Comparison of ENCODE assay signal across 10 cellular contexts in the genomic region with DNA sequence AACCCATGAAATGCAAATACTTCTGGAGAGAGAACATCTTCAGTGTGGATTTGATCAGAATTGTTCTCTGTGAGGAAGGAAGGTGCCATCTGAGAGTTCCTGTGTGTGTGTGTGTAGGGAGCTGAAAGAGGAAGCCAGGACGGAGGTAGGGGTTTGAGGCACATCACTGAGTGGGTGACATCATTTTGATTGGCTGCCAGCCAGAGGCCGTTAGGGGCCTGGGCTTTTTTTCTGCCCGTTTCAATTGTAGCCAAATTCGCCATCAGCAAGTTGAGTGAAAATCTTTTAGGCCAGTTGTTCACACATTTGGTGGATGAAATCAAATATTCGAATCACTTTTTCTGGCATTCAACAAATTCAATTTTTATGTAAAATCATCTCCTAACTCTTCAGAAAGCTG. TPM values are rescaled to one million over a fixed set of nuclear protein-coding genes. Genes with fewer than 3 reads are reported as not detected.
DNase-seq lines count a peak whose midpoint lies in the region; ATAC-seq lines count a peak whose summit lies in the region.
"Had no signal": no experiment of that assay in that cellular context is flagged by ENCODE, and none has a peak within 500 bp of the region (broad histone marks: within the 10 kb centered on the region; RNA-seq: fewer than 3 reads in every experiment).

No MANE protein-coding gene starts in this region.

- no peaks in the 10 kb centered on the region for H3K27me3 ChIP-seq in HUES64 (ENCODE audit: insufficient read depth, low read length)
- H3K27me3 ChIP-seq in NT2/D1 (ENCODE audit: insufficient read depth, insufficient read length) = no peaks in the 10 kb centered on the region
- peaks cover 2% of the 10 kb centered on the region for H3K27me3 ChIP-seq in effector memory CD4-positive, alpha-beta T cell (replicated peaks; ENCODE audit: control insufficient read depth, insufficient read depth, low read length, poor library complexity, severe bottlenecking)

- DNase-seq in CD1c-positive myeloid dendritic cell (ENCODE audit: extremely low spot score) (peak; percentile 20), NT2/D1 (ENCODE audit: low read depth, low spot score) (peak; percentile 54), memory B cell (ENCODE audit: low spot score in 2 of 2) (no peak), DMS114 treated with DMSO at 0.1 percent for 48 hours (lab: John Stamatoyannopoulos, UW; ENCODE audit: unreplicated experiment) (no peak)
- no peak for DNase-seq in effector memory CD4-positive, alpha-beta T cell
- DNase-seq: activated naive CD8-positive, alpha-beta T cell treated with anti-CD3 and anti-CD28 coated beads, Interleukin-2, amount 10 ng/mL, durations not matched to agents 7 days and 5 days had no signal

- peaks cover 10% of the 10 kb centered on the region for H3K9me3 Mint-ChIP-seq in memory B cell

- H3K27ac ChIP-seq in HUES64 (ENCODE audit: low read depth, low read length) = peak overlapping the region; percentile 85
- no peak overlapping the region for H3K27ac ChIP-seq in effector memory CD4-positive, alpha-beta T cell (ENCODE audit: insufficient read depth, low read length, poor library complexity, severe bottlenecking)
- H3K27ac ChIP-seq: skin epidermis had no signal

- H3K36me3 Mint-ChIP-seq in memory B cell = peaks cover 7% of the 10 kb centered on the region
- H3K36me3 Mint-ChIP-seq: activated naive CD8-positive, alpha-beta T cell treated with anti-CD3 and anti-CD28 coated beads, Interleukin-2, amount 10 ng/mL, durations not matched to agents 7 days and 5 days had no signal

- peaks cover 11% of the 10 kb centered on the region for H3K27me3 Mint-ChIP-seq in memory B cell

- H3K4me1 Mint-ChIP-seq in memory B cell = peaks cover 4% of the 10 kb centered on the region

- H3K4me3 ChIP-seq in HUES64 (ENCODE audit: low read length) = no peak overlapping the region
- H3K4me3 ChIP-seq in NT2/D1 (ENCODE audit: insufficient read length, low read depth) = no peak overlapping the region
- H3K4me3 ChIP-seq in effector memory CD4-positive, alpha-beta T cell (ENCODE audit: insufficient read depth, low read depth, low read length, poor library complexity, severe bottlenecking) = no peak overlapping the region
- H3K4me3 ChIP-seq: skin epidermis had no signal

- H3K4me3 Mint-ChIP-seq in memory B cell = no peak overlapping the region
- H3K4me3 Mint-ChIP-seq: activated naive CD8-positive, alpha-beta T cell treated with anti-CD3 and anti-CD28 coated beads, Interleukin-2, amount 10 ng/mL, durations not matched to agents 7 days and 5 days had no signal

- H3K9ac ChIP-seq in HUES64 (ENCODE audit: low read depth, low read length) (peak overlapping the region; percentile 35), NT2/D1 (ENCODE audit: insufficient read length, low read depth) (no peak overlapping the region)

- H3K4me1 ChIP-seq in HUES64 (ENCODE audit: insufficient read depth, low read length) = peaks cover 32% of the 10 kb centered on the region
- no peaks in the 10 kb centered on the region for H3K4me1 ChIP-seq in NT2/D1 (ENCODE audit: insufficient read depth, insufficient read length)
- H3K4me1 ChIP-seq in effector memory CD4-positive, alpha-beta T cell (ENCODE audit: control insufficient read depth, insufficient read depth, low read length, poor library complexity, severe bottlenecking) = no peaks in the 10 kb centered on the region

- H3K36me3 ChIP-seq in HUES64 (ENCODE audit: insufficient read depth, low read length) (no peaks in the 10 kb centered on the region), NT2/D1 (ENCODE audit: insufficient read depth, insufficient read length, low read length) (no peaks in the 10 kb centered on the region)
- H3K36me3 ChIP-seq in effector memory CD4-positive, alpha-beta T cell (ENCODE audit: control insufficient read depth, insufficient read depth, low read length) = no peaks in the 10 kb centered on the region

- H3K27ac Mint-ChIP-seq in memory B cell = no peak overlapping the region
- H3K27ac Mint-ChIP-seq: activated naive CD8-positive, alpha-beta T cell treated with anti-CD3 and anti-CD28 coated beads, Interleukin-2, amount 10 ng/mL, durations not matched to agents 7 days and 5 days had no signal

- WGBS in HUES64 = 18% methylated on average over 5 of the region's 5 CpGs

- ATAC-seq in GM21367 (IDR thresholded peaks at IDR 0.05; ENCODE audit: unreplicated experiment) (peak; percentile 85), memory B cell (ENCODE audit: low read depth) (peak; percentile 41), HG03280 (IDR thresholded peaks at IDR 0.05; ENCODE audit: unreplicated experiment) (no peak)

- H3K9me3 ChIP-seq in HUES64 (ENCODE audit: insufficient read depth, low read depth, low read length) (no peaks in the 10 kb centered on the region), NT2/D1 (ENCODE audit: insufficient read depth, low read length) (no peaks in the 10 kb centered on the region)
- H3K9me3 ChIP-seq in effector memory CD4-positive, alpha-beta T cell (ENCODE audit: control insufficient read depth, low read length) = no peaks in the 10 kb centered on the region

RNA-seq across cellular contexts. Expression of a gene that starts 48.9 kb away (rescaled TPM):
- polyA plus RNA-seq in HUES64 (2013, experiment 1 of 2) = 80.4 TPM
- polyA plus RNA-seq in HUES64 (2013, experiment 2 of 2) = 72.0 TPM

Comparison
In these comparisons a context has a peak if more than half of its experiments do, and no peak if none do; other contexts are left out.
1. DNase-seq: peak in CD1c-positive myeloid dendritic cell (single experiment) and NT2/D1 (single experiment); none in memory B cell (0 of 2), DMS114 treated with DMSO at 0.1 percent for 48 hours (single experiment) and effector memory CD4-positive, alpha-beta T cell (0 of 3).